29 cellular contexts compared by ENCODE assay signal in the genomic region with DNA sequence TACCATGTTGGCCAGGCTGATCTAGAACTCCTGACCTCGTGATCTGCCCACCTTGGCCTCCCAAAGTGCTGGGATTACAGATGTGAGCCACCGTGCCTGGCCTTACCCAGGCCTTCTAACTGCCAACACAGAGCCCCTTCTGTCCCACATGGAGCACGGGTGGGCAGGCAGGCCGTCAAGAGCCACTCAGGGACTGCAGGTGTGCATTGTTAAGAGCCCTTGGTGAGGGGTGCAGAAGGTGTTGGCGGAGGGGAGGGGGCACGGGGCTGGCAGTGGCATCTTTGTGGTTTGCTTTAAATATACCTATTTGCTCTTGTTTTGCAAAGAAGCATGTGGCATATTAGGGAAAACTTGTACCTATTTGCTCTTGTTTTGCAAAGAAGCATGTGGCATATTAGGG.
"Had no signal": no experiment of that assay in that cellular context is flagged by ENCODE, and none has a peak within 500 bp of the region (broad histone marks: within the 10 kb centered on the region; RNA-seq: fewer than 3 reads in every experiment).

No MANE protein-coding gene starts in this region.

- H3K27me3 Mint-ChIP-seq: activated naive CD8-positive, alpha-beta T cell treated with anti-CD3 and anti-CD28 coated beads for 36 hours had no signal

- H3K27ac Mint-ChIP-seq: activated naive CD4-positive, alpha-beta T cell treated with anti-CD3 and anti-CD28 coated beads for 36 hours; activated naive CD8-positive, alpha-beta T cell treated with anti-CD3 and anti-CD28 coated beads for 36 hours; activated T-helper 1 cell treated with anti-CD3 and anti-CD28 coated beads, Interleukin-12 subunit alpha, Interleukin-12 subunit beta, Interleukin-2, Interleukin-4 antibody, amounts not matched to agents 30 ng/mL and 10 ng/mL and 1 ng/mL, durations not matched to agents 14 hours and 24 hours and 36 hours; T-helper 17 cell had no signal

- H3K36me3 Mint-ChIP-seq: activated naive CD8-positive, alpha-beta T cell treated with anti-CD3 and anti-CD28 coated beads for 36 hours; naive B cell had no signal

- H3K9me3 ChIP-seq: adrenal gland, ovary, prostate gland, tibial nerve had no signal

- H3K27ac ChIP-seq: ovary, prostate gland, WERI-Rb-1 had no signal

- H3K4me1 Mint-ChIP-seq: activated naive CD8-positive, alpha-beta T cell treated with anti-CD3 and anti-CD28 coated beads for 36 hours; naive B cell; T-helper 17 cell had no signal

- H3K4me3 Mint-ChIP-seq: activated naive CD4-positive, alpha-beta T cell treated with anti-CD3 and anti-CD28 coated beads for 36 hours; activated naive CD8-positive, alpha-beta T cell treated with anti-CD3 and anti-CD28 coated beads for 36 hours; activated T-helper 1 cell treated with anti-CD3 and anti-CD28 coated beads, Interleukin-12 subunit alpha, Interleukin-12 subunit beta, Interleukin-2, Interleukin-4 antibody, amounts not matched to agents 30 ng/mL and 10 ng/mL and 1 ng/mL, durations not matched to agents 14 hours and 24 hours and 36 hours; mesothelial cell of epicardium; naive B cell; nephron progenitor cell; T-helper 17 cell had no signal

- H3K9me3 Mint-ChIP-seq: activated naive CD4-positive, alpha-beta T cell treated with anti-CD3 and anti-CD28 coated beads for 36 hours; activated naive CD8-positive, alpha-beta T cell treated with anti-CD3 and anti-CD28 coated beads for 36 hours; activated T-helper 1 cell treated with anti-CD3 and anti-CD28 coated beads, Interleukin-12 subunit alpha, Interleukin-12 subunit beta, Interleukin-2, Interleukin-4 antibody, amounts not matched to agents 30 ng/mL and 10 ng/mL and 1 ng/mL, durations not matched to agents 14 hours and 24 hours and 36 hours; mesothelial cell of epicardium; naive B cell; nephron progenitor cell had no signal

- FAIRE-seq: astrocyte, frontal cortex, islet of Langerhans had no signal

- H3K4me1 ChIP-seq: prostate gland had no signal

- H3K4me3 ChIP-seq: adrenal gland, ovary, prostate gland, tibial nerve had no signal

- H3K27me3 ChIP-seq: adrenal gland, ovary, tibial nerve had no signal

- DNase-seq: activated CD4-positive, alpha-beta T cell treated with anti-CD3 and anti-CD28 coated beads for 48 hours; activated CD4-positive, alpha-beta T cell treated with anti-CD3 and anti-CD28 coated beads, Interleukin-2, amount 50 U/mL, for 48 hours; activated CD8-positive, alpha-beta memory T cell treated with anti-CD3 and anti-CD28 coated beads for 24 hours; activated CD8-positive, alpha-beta memory T cell treated with anti-CD3 and anti-CD28 coated beads, Interleukin-2, amount 50 U/mL, for 4 hours; activated effector memory CD4-positive, alpha-beta T cell treated with anti-CD3 and anti-CD28 coated beads, Interleukin-2, amount 50 U/mL, for 16 hours; activated naive CD4-positive, alpha-beta T cell treated with anti-CD3 and anti-CD28 coated beads for 36 hours; activated naive CD8-positive, alpha-beta T cell treated with anti-CD3 and anti-CD28 coated beads for 36 hours; activated T-cell treated with anti-CD3 and anti-CD28 coated beads, Interleukin-2, amount 50 U/mL, for 1 hour; adrenal gland; central memory CD4-positive, alpha-beta T cell; dermis blood vessel endothelial cell; effector CD4-positive, alpha-beta T cell; naive B cell; nephron progenitor cell; retina; stimulated activated CD4-positive, alpha-beta T cell treated with anti-CD3 and anti-CD28 coated beads, Interleukin-2, amount 100 ng/mL, for 48 hours; stimulated activated naive CD4-positive, alpha-beta T cell treated with Interleukin-2 at 50 U/mL for 16 hours; T-helper 17 cell; T1000; WERI-Rb-1 had no signal

- ATAC-seq: activated CD4-positive, CD25-positive, alpha-beta regulatory T cell treated with anti-CD3 and anti-CD28 coated beads, Interleukin-2, amount 50 U/mL, for 24 hours; T-helper 17 cell had no signal

- H3K36me3 ChIP-seq: adrenal gland, ovary, prostate gland, tibial nerve, WERI-Rb-1 had no signal
